In the genomic region with DNA sequence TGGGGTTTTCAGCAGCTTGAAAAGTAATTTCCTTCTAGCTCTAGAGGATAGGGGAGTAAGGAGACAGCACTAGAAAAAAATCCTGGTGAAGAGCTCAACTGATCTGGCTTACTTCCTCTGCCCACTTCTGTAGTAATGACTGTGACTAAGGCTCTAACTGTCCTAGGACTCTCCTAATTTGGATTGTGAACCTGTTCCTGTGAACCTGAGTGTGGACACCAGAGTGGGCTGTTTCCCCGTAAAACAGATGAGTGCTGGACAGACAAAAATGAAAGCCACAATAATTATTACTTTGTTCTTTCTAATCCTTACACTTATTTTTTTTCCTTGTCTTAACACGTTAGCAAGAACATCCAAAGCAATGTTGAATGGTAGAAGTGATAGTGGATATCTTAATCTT, we compare ENCODE assay signal across 16 cellular contexts.
DNase-seq lines count a peak whose midpoint lies in the region; ATAC-seq, FAIRE-seq and TF ChIP-seq lines count a peak whose summit lies in the region.
"Had no signal": no experiment of that assay in that cellular context is flagged by ENCODE, and none has a peak within 500 bp of the region (broad histone marks: within the 10 kb centered on the region; RNA-seq: fewer than 3 reads in every experiment).

No MANE protein-coding gene starts in this region.

- H3K4me1 ChIP-seq in PC-3 (ENCODE audit: insufficient read depth, low read length) = no peaks in the 10 kb centered on the region
- no peaks in the 10 kb centered on the region for H3K4me1 ChIP-seq in H1 (replicated peaks in 1 of 4; ENCODE audit: control insufficient read depth in 3 of 4, insufficient read depth in 4 of 4, low read length in 3 of 4)

- H3K56ac ChIP-seq in H1 (replicated peaks; ENCODE audit: insufficient read length, low read depth, low read length) = no peak overlapping the region

- H3K27me3 ChIP-seq in PC-3 (ENCODE audit: low read length) (no peaks in the 10 kb centered on the region), H1 (replicated peaks in 1 of 4; ENCODE audit: control insufficient read depth in 3 of 4, extremely low read depth in 1 of 4, insufficient read depth in 3 of 4, low read length in 3 of 4) (no peaks in the 10 kb centered on the region)

- TF ChIP-seq POLR2A in H1 (IDR thresholded peaks at IDR 0.05; ENCODE audit: control extremely low read depth in 1 of 2, low read depth in 2 of 2, low read length in 2 of 2) = no peak

- H2BK12ac ChIP-seq in H1 (ENCODE audit: low read depth, low read length) = no peak overlapping the region

- POLR2A ChIA-PET in PC-3 (lab: Charles Lee; ENCODE audit: unreplicated experiment) = no interaction called here
- POLR2A ChIA-PET in H1 (lab: Charles Lee; ENCODE audit: partially characterized antibody) = no interaction called here

- H3K9ac ChIP-seq in PC-3 (ENCODE audit: low read length) (no peak overlapping the region), H1 (replicated peaks in 1 of 4; ENCODE audit: extremely low read depth in 1 of 4, low read depth in 3 of 4, low read length in 3 of 4) (no peak overlapping the region)

- H3K36me3 ChIP-seq in PC-3 (ENCODE audit: low read depth, low read length) = peaks cover 4% of the 10 kb centered on the region; the same call in 1 of the 2 replicates
- no peaks in the 10 kb centered on the region for H3K36me3 ChIP-seq in H1 (ENCODE audit: control insufficient read depth in 2 of 4, insufficient read depth in 4 of 4, low read length in 3 of 4)
- H3K36me3 ChIP-seq: thoracic aorta had no signal

- H3K79me2 ChIP-seq in PC-3 (ENCODE audit: low read length) = no peaks in the 10 kb centered on the region
- H3K79me2 ChIP-seq in H1 (ENCODE audit: control insufficient read depth in 1 of 2, insufficient read depth in 2 of 2, low read length in 2 of 2) = no peaks in the 10 kb centered on the region

- H3K27me3 Mint-ChIP-seq in progenitor cell of endocrine pancreas = no peaks in the 10 kb centered on the region

- H3K18ac ChIP-seq in H1 (ENCODE audit: extremely low read depth, low read length) = no peak overlapping the region

- WGBS in H1 (ENCODE audit: extremely low coverage in 1 of 2, insufficient coverage in 1 of 2, insufficient read length in 1 of 2, insufficient replicate concordance in 2 of 2, low coverage in 1 of 2, low lambda C conversion rate in 2 of 2, missing lambda C conversion rate in 1 of 2), 2 experiments = 91% methylated on average over 2 of the region's 2 CpGs; no CpG with 5 or more reads in 1 of the 2 experiments

- BruUV-seq in PC-3 (replicated peaks; lab: Mats Ljungman, UMichigan) = no TSS peak

- in situ Hi-C loops in G401 (cut with HindIII; ENCODE audit: low sequenced_read_pairs) = no loop called here

- H3K9me3 ChIP-seq in PC-3 (ENCODE audit: low read length) (no peaks in the 10 kb centered on the region; the same call in none of the 2 replicates), H1 (ENCODE audit: insufficient read depth in 2 of 2, low read depth in 1 of 2, low read length in 1 of 2) (no peaks in the 10 kb centered on the region)
- H3K9me3 ChIP-seq: thoracic aorta had no signal

- TF ChIP-seq CTCF in PC-3 (conservative IDR thresholded peaks at IDR 0.05; ENCODE audit: low read depth, low read length) (peak; percentile 59), H1 (IDR thresholded peaks at IDR 0.05; ENCODE audit: control extremely low read depth in 1 of 3, insufficient read depth in 1 of 3, low read depth in 1 of 3, low read length in 3 of 3) (peak in 2 of 3 experiments; percentile 20 to 21; a peak in 2 of 4 replicates), progenitor cell of endocrine pancreas (IDR thresholded peaks at IDR 0.05; ENCODE audit: unreplicated experiment) (peak; percentile 7)

- TF ChIP-seq RAD21 in H1 (IDR thresholded peaks at IDR 0.05 in 1 of 2, conservative IDR thresholded peaks at IDR 0.05 in 1 of 2; ENCODE audit: low read depth in 2 of 2, low read length in 2 of 2) = peak; percentile 60

- H3K23me2 ChIP-seq in H1 (ENCODE audit: low read depth, low read length) = no peaks in the 10 kb centered on the region

- no peak overlapping the region for H3K14ac ChIP-seq in H1 (ENCODE audit: insufficient read length)

- H4K20me1 ChIP-seq in PC-3 (ENCODE audit: low read length) (no peaks in the 10 kb centered on the region), H1 (replicated peaks in 1 of 2; ENCODE audit: control insufficient read depth in 1 of 2, insufficient read depth in 2 of 2, low read length in 2 of 2) (no peaks in the 10 kb centered on the region)

- H3K4me3 Mint-ChIP-seq in progenitor cell of endocrine pancreas (ENCODE audit: low read depth) = no peak overlapping the region
- H3K4me3 Mint-ChIP-seq: nephron; T-helper 2 cell treated with Interferon-gamma antibody and Interleukin-4, amounts not matched to agents 5 μg/mL and 100 μg/mL, for 36 hours had no signal

- CTCF ChIA-PET in PC-3 (lab: Charles Lee) (interaction anchor here (1.0 kb wide), 1 partner anchor 354 kb away, joined by 5 read pairs; no protein-coding TSS in a partner anchor), H1 (lab: Charles Lee; ENCODE audit: partially characterized antibody) (interaction anchor here (0.7 to 0.8 kb wide), 2 partner anchors 313 to 435 kb away, joined by 3 to 4 read pairs; no protein-coding TSS in a partner anchor)

- ATAC-seq in PC-3 (peak; percentile 94), HG02759 (IDR thresholded peaks at IDR 0.05; ENCODE audit: unreplicated experiment) (no peak), HG03175 (IDR thresholded peaks at IDR 0.05; ENCODE audit: unreplicated experiment) (no peak)

- H3K4me3 ChIP-seq in PC-3 (ENCODE audit: low read length) (no peak overlapping the region), H1 (ENCODE audit: extremely low read depth in 1 of 4, insufficient read depth in 2 of 4, low read depth in 3 of 4, low read length in 4 of 4) (no peak overlapping the region)
- H3K4me3 ChIP-seq: thoracic aorta had no signal

- H3K4me2 ChIP-seq in PC-3 (ENCODE audit: low read length) (no peak overlapping the region), H1 (ENCODE audit: insufficient read depth in 1 of 2, low read depth in 2 of 2, low read length in 2 of 2) (no peak overlapping the region)

- H3K4ac ChIP-seq in H1 (replicated peaks; ENCODE audit: insufficient read length, low read depth, low read length) = no peak overlapping the region

- no peak overlapping the region for H2BK5ac ChIP-seq in H1 (ENCODE audit: low read depth, low read length)

- peaks cover 41% of the 10 kb centered on the region for H3K9me3 Mint-ChIP-seq in progenitor cell of endocrine pancreas (ENCODE audit: low read depth)

- H2AFZ ChIP-seq in PC-3 (ENCODE audit: low read length) = no peak overlapping the region
- H2AFZ ChIP-seq in H1 (ENCODE audit: low read length) = no peak overlapping the region

- H2BK20ac ChIP-seq in H1 (ENCODE audit: low read length) = no peak overlapping the region

- DNase-seq in G401 (ENCODE audit: low spot score) (peak; percentile 10), PC-3 (peak; percentile 50), H1 (ENCODE audit: low read depth in 1 of 2, low spot score in 2 of 2) (no peak), progenitor cell of endocrine pancreas (ENCODE audit: low spot score, unreplicated experiment) (no peak), midbrain (lab: John Stamatoyannopoulos, UW) (no peak), SKM-1 treated with dmso at 0.1 percent for 144 hours (lab: John Stamatoyannopoulos, UW; ENCODE audit: unreplicated experiment) (no peak)
- DNase-seq: activated CD4-positive, alpha-beta T cell treated with anti-CD3 and anti-CD28 coated beads, Interleukin-2, amount 50 U/mL, for 4 hours; activated gamma-delta T cell treated with Interleukin-2 at 50 U/mL for 16 hours; DMS79; NCI-H226 had no signal

- H2AK5ac ChIP-seq in H1 (ENCODE audit: low read depth, low read length) = no peak overlapping the region

- peaks cover 2% of the 10 kb centered on the region for H3K4me1 Mint-ChIP-seq in progenitor cell of endocrine pancreas (ENCODE audit: low read depth)
- H3K4me1 Mint-ChIP-seq: nephron had no signal

- H4K91ac ChIP-seq in H1 (replicated peaks; ENCODE audit: insufficient read length, low read length) = no peak overlapping the region

- H3K27ac Mint-ChIP-seq in progenitor cell of endocrine pancreas = no peak overlapping the region
- H3K27ac Mint-ChIP-seq: nephron; T-helper 2 cell treated with Interferon-gamma antibody and Interleukin-4, amounts not matched to agents 5 μg/mL and 100 μg/mL, for 36 hours had no signal

- no peaks in the 10 kb centered on the region for H3K79me1 ChIP-seq in H1 (ENCODE audit: low read depth, low read length)

- H3K27ac ChIP-seq in PC-3 (ENCODE audit: low read length) (no peak overlapping the region), H1 (ENCODE audit: low read depth, low read length) (no peak overlapping the region)
- H3K27ac ChIP-seq: thoracic aorta had no signal

- no peak overlapping the region for H4K5ac ChIP-seq in H1 (ENCODE audit: insufficient read length, low read depth, low read length)

- peaks cover 29% of the 10 kb centered on the region for H3K36me3 Mint-ChIP-seq in progenitor cell of endocrine pancreas (ENCODE audit: insufficient read depth)

- no peak overlapping the region for H3K23ac ChIP-seq in H1 (ENCODE audit: insufficient read length)

- FAIRE-seq in H1 (lab: Jason Lieb, UNC) = no peak
- FAIRE-seq: colon had no signal

- H2BK120ac ChIP-seq in H1 (replicated peaks; ENCODE audit: low read depth, low read length) = no peak overlapping the region

- TF ChIP-seq EP300 in H1 (IDR thresholded peaks at IDR 0.05; ENCODE audit: borderline replicate concordance in 1 of 2, low read depth in 2 of 2, low read length in 2 of 2) = no peak

- H4K8ac ChIP-seq in H1 (ENCODE audit: extremely low read depth, insufficient read depth, low read length) = no peak overlapping the region

- H3K9me2 ChIP-seq in PC-3 (replicated peaks; ENCODE audit: low read length) = no peaks in the 10 kb centered on the region

- intact Hi-C loops in PC-3 (cut with micrococcal nuclease) = loop anchor here (1.0 kb wide), 2 partner anchors 354 to 806 kb away; no protein-coding TSS in a partner anchor

- no peaks in the 10 kb centered on the region for H3F3A ChIP-seq in PC-3 (ENCODE audit: low read length, unreplicated experiment)

- no peak overlapping the region for H2BK15ac ChIP-seq in H1 (ENCODE audit: low read length)

TF ChIP-seq in H1, 55 proteins besides CTCF, POLR2A, EP300 and RAD21 (continues in another document):
- TF ChIP-seq BRCA1 (IDR thresholded peaks at IDR 0.05; ENCODE audit: low read depth, low read length) (no peak), HDAC2 (IDR thresholded peaks at IDR 0.05; ENCODE audit: borderline replicate concordance in 1 of 2, low read depth in 2 of 2, low read length in 2 of 2) (no peak), SP2 (IDR thresholded peaks at IDR 0.05; ENCODE audit: low read length) (no peak), BCL11A (IDR thresholded peaks at IDR 0.05; ENCODE audit: low read depth in 2 of 2, low read length in 2 of 2) (no peak), SUZ12 (IDR thresholded peaks at IDR 0.05; ENCODE audit: low read length) (no peak), CTBP2 (IDR thresholded peaks at IDR 0.05; ENCODE audit: borderline replicate concordance, insufficient read depth, insufficient read length, low read length) (no peak), ZNF274 (IDR thresholded peaks at IDR 0.05; ENCODE audit: borderline replicate concordance, extremely low read depth, low read length) (no peak), FOSL1 (IDR thresholded peaks at IDR 0.05; ENCODE audit: insufficient read depth, low read depth, low read length) (no peak), GABPA (IDR thresholded peaks at IDR 0.05; ENCODE audit: borderline replicate concordance, insufficient read depth, low read length) (no peak)

Comparison
In these comparisons a context has a peak if more than half of its experiments do, and no peak if none do; other contexts are left out.
1. DNase-seq: peak in G401 (single experiment) and PC-3 (single experiment); none in H1 (0 of 2), progenitor cell of endocrine pancreas (single experiment), midbrain (single experiment) and SKM-1 treated with dmso at 0.1 percent for 144 hours (single experiment).
2. CTCF ChIP-seq: peak in every context shown above with its lines; median percentile 59 in PC-3; 20 in H1; 7 in progenitor cell of endocrine pancreas.